8 cellular contexts compared by ENCODE assay signal in the genomic region with DNA sequence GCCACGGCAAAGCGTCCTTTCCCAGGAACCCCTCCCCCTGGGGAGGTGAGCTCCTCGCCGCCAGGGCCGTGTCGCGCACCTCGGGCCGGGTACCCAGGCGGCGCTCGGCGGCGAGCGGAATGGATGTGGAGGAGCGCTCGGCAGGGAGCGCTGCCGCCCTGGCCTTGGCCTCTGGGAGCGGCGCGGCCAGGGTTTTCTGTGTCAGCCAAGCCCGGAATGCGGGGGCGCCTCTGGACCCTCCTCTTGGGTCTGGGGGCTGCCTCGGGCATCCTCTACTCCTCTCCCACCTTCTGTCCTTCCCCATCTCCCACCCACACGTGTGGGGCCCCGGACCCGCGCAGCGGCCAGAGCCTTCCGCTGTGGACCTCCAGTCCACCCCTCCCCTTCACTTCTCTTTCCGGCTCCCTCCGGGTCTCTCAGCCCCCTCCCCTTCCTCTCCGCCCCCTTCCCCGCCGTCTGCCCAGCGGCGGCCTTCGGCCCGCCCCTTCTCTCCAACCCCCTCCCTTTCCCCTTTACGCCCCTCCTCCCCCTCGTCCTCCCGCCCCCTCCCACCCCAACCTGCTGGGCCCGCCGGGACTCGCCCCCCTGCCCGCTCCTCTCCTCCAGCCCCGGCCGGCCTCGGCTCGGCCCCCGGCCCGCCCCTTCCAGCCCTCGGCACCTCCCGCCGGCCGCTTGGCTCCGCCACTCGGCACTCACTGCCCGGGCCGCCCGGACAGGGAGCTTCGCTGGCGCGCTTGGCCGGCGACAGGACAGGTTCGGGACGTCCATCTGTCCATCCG. TPM values are rescaled to one million over a fixed set of nuclear protein-coding genes. Genes with fewer than 3 reads are reported as not detected.
DNase-seq lines count a peak whose midpoint lies in the region; ATAC-seq and TF ChIP-seq lines count a peak whose summit lies in the region.

A gene (plus strand): TSS at position 684 of the 779 bp plus-strand sequence. CDS start 129 bp downstream, outside the sequence.

- peak in 13 of 14 donors; percentile 33 to 89 (median 81) for DNase-seq in C1 segment of cervical spinal cord (lab: John Stamatoyannopoulos, UW)
- DNase-seq in M059J (ENCODE audit: low read depth): peak; percentile 57
- peak; percentile 71 for DNase-seq in SW480 (ENCODE audit: low spot score)
- peak in 55 of 58 donors; percentile 25 to 89 (median 74) for DNase-seq in anterior cingulate cortex (lab: John Stamatoyannopoulos, UW)
- DNase-seq in right atrium auricular region (ENCODE audit: low spot score): peak; percentile 81
- DNase-seq in prostate gland (ENCODE audit: low spot score): peak; percentile 90

- ATAC-seq in GM19438 (IDR thresholded peaks at IDR 0.05; ENCODE audit: low read depth, unreplicated experiment) (peak; percentile 65), HG03521 (IDR thresholded peaks at IDR 0.05; ENCODE audit: unreplicated experiment) (no peak)

- H3K27me3 ChIP-seq in right atrium auricular region: no peaks in the 10 kb centered on the region
- no peaks in the 10 kb centered on the region for H3K27me3 ChIP-seq in prostate gland (replicated peaks; ENCODE audit: insufficient read depth)

- TF ChIP-seq POLR2A in prostate gland (IDR thresholded peaks at IDR 0.05): peak; percentile 73

- no peaks in the 10 kb centered on the region for H3K36me3 ChIP-seq in right atrium auricular region
- no peaks in the 10 kb centered on the region for H3K36me3 ChIP-seq in prostate gland

- WGBS in prostate gland: under 1% methylated on average over 64 of the region's 71 CpGs

- peak in 1 of 2 donors; percentile 89 for TF ChIP-seq CTCF in right atrium auricular region (IDR thresholded peaks at IDR 0.05)
- TF ChIP-seq CTCF in prostate gland (IDR thresholded peaks at IDR 0.05): peak; percentile 51 to 86 (median 80)

- peaks cover 0 to 28% of the 10 kb centered on the region in 2 donors for H3K4me1 ChIP-seq in right atrium auricular region
- H3K4me1 ChIP-seq in prostate gland (replicated peaks): peaks cover 10% of the 10 kb centered on the region

- H3K27ac ChIP-seq in right atrium auricular region: peak within 1 kb of the TSS; percentile 90 to 92
- peak within 1 kb of the TSS; percentile 92 to 96 for H3K27ac ChIP-seq in prostate gland

- intact Hi-C loops in prostate gland (cut with DNase I): loop anchor here (2.0 to 10.0 kb wide), 3 partner anchors 134 to 377 kb away; a partner anchor contains a TSS

- H3K9me3 ChIP-seq in right atrium auricular region (no peaks in the 10 kb centered on the region), prostate gland (no peaks in the 10 kb centered on the region)

- H3K4me3 ChIP-seq in right atrium auricular region (peak within 1 kb of the TSS; percentile 79 to 93), prostate gland (peak within 1 kb of the TSS; percentile 86 to 93)

RNA-seq across cellular contexts. Expression of the gene that starts here (rescaled TPM):
- 0.25 TPM in 1 of 2 replicates, not detected in the other for total RNA-seq in M059J (2014; rRNA removed; shearing (Covaris generic))
- total RNA-seq in right atrium auricular region (10 to 100 TPM in 1 of 2 donors, 1 to 10 TPM in 1; 4.9 to 13.7 TPM), prostate gland (10 to 100 TPM; 22.2 to 43.6 TPM)

Comparison
In these comparisons a context has a peak if more than half of its experiments do, and no peak if none do; other contexts are left out.
1. Peak in DNase-seq in M059J; RNA of the gene not detected or under 1 TPM.